Comparison of ENCODE assay signal across 9 cellular contexts in genomic region chr1:150152182-150152536, GRCh38. TPM values are rescaled to one million over a fixed set of nuclear protein-coding genes. Genes with fewer than 3 reads are reported as not detected.
DNase-seq lines count a peak whose midpoint lies in the region; ATAC-seq and TF ChIP-seq lines count a peak whose summit lies in the region.
"Had no signal": no experiment of that assay in that cellular context is flagged by ENCODE, and none has a peak within 500 bp of the region (broad histone marks: within the 10 kb centered on the region; RNA-seq: fewer than 3 reads in every experiment).

No MANE protein-coding gene starts in this region.

- ATAC-seq in WTC11 (no peak), GM21526 (IDR thresholded peaks at IDR 0.05; ENCODE audit: low FRiP score, unreplicated experiment) (no peak)
- ATAC-seq: HepG2 had no signal

- H3K9me3 Mint-ChIP-seq in H9 (peaks cover 0 to 2% of the 10 kb centered on the region in 2 experiments; a peak in 1 of 5 replicates), WTC11 (no peaks in the 10 kb centered on the region)

- no peak overlapping the region for H3K18ac ChIP-seq in H9 (ENCODE audit: insufficient read length, low read depth, low read length)

- CTCF ChIA-PET in WTC11 (lab: Charles Lee) = interaction anchor here (0.6 to 1.8 kb wide), 3 partner anchors 9 to 214 kb away, joined by 3 to 10 read pairs (median 5); no protein-coding TSS in a partner anchor

- H3K36me3 ChIP-seq in right atrium auricular region = peaks cover 47% of the 10 kb centered on the region

- H3K27me3 Mint-ChIP-seq in H9 (ENCODE audit: low read depth) (peaks cover 10% of the 10 kb centered on the region), WTC11 (ENCODE audit: low read depth) (peaks cover 23% of the 10 kb centered on the region)

- 0 out of 2 replicates have a peak, but pooled peaks cover 4% of the 10 kb centered on the region for H3K79me2 ChIP-seq in H9 (ENCODE audit: insufficient read depth, low read length)

- H3K36me3 Mint-ChIP-seq in H9 (ENCODE audit: insufficient read depth in 1 of 3, low read depth in 3 of 3) = peaks cover 36 to 51% (median 47%) of the 10 kb centered on the region in 3 experiments
- peaks cover 37% of the 10 kb centered on the region for H3K36me3 Mint-ChIP-seq in WTC11

- no peak overlapping the region for H3K4me2 ChIP-seq in H9 (ENCODE audit: insufficient read depth, insufficient read length, low read length)

- no CpG with 5 or more reads among the region's 2 CpGs for WGBS in H9 (ENCODE audit: extremely low coverage, insufficient read length, low lambda C conversion rate)

- no peak overlapping the region for H4K91ac ChIP-seq in H9 (ENCODE audit: insufficient read length, low read depth, low read length)

- H4K8ac ChIP-seq in H9 (replicated peaks; ENCODE audit: insufficient read length, low read depth, low read length) = no peak overlapping the region

- TF ChIP-seq CTCF in H9 (conservative IDR thresholded peaks at IDR 0.05) = no peak
- TF ChIP-seq CTCF in WTC11 (IDR thresholded peaks at IDR 0.05) = no peak
- TF ChIP-seq CTCF in right atrium auricular region (IDR thresholded peaks at IDR 0.05) = no peak

- H3K23me2 ChIP-seq in H9 (ENCODE audit: insufficient read length, low read depth, low read length, poor library complexity, severe bottlenecking) = peaks cover 17% of the 10 kb centered on the region

- no peak overlapping the region for H2BK15ac ChIP-seq in H9 (ENCODE audit: low read depth, low read length)

- H3K23ac ChIP-seq in H9 (ENCODE audit: insufficient read length, low read depth, low read length) = no peak overlapping the region

- H3K27me3 ChIP-seq in H9 (ENCODE audit: insufficient read depth, low read length) = no peaks in the 10 kb centered on the region; the same call in 1 of the 2 replicates
- H3K27me3 ChIP-seq in right atrium auricular region = no peaks in the 10 kb centered on the region

- no peak overlapping the region for H2AFZ ChIP-seq in H9 (ENCODE audit: low read length)

- H2BK12ac ChIP-seq in H9 (ENCODE audit: insufficient read length, low read depth, low read length) = no peak overlapping the region

- H3K27ac ChIP-seq in H9 (ENCODE audit: insufficient read length, low read depth, low read length) = no peak overlapping the region
- peak overlapping the region; percentile 93 to 94 for H3K27ac ChIP-seq in right atrium auricular region
- peak overlapping the region in 18 of 21 experiments; percentile 53 to 99 (median 94) for H3K27ac ChIP-seq in skin epidermis

- peak overlapping the region; percentile 86 to 96; a peak in 4 of 5 replicates for H3K4me3 Mint-ChIP-seq in H9
- H3K4me3 Mint-ChIP-seq in WTC11 = peak overlapping the region; percentile 85

- H4K20me1 ChIP-seq in H9 (ENCODE audit: control insufficient read depth, insufficient read depth, insufficient read length) = no peaks in the 10 kb centered on the region

- H2AK5ac ChIP-seq in H9 (ENCODE audit: insufficient read length, low read length) = no peak overlapping the region

- no peak overlapping the region for H3K4ac ChIP-seq in H9 (ENCODE audit: low read depth, low read length)

- H3K4me1 Mint-ChIP-seq in H9 (peaks cover 23 to 27% of the 10 kb centered on the region in 2 experiments), WTC11 (peaks cover 25% of the 10 kb centered on the region)

- no peak overlapping the region for H4K5ac ChIP-seq in H9 (ENCODE audit: insufficient read length, low read depth, low read length)

- H3K9me3 ChIP-seq in H9 (ENCODE audit: control insufficient read depth, low read depth, low read length) (no peaks in the 10 kb centered on the region), right atrium auricular region (no peaks in the 10 kb centered on the region)

- H3K56ac ChIP-seq in H9 (ENCODE audit: insufficient read length, low read depth, low read length) = no peak overlapping the region

- DNase-seq in H9 = no peak
- no peak for DNase-seq in WTC11 (ENCODE audit: low spot score)
- no peak for DNase-seq in right atrium auricular region (ENCODE audit: low spot score)
- no peak for DNase-seq in SK-N-DZ (ENCODE audit: low spot score)
- DNase-seq in amygdala (lab: John Stamatoyannopoulos, UW) = no peak
- no peak for DNase-seq in Kasumi-1 (lab: John Stamatoyannopoulos, UW)

- H2BK20ac ChIP-seq in H9 (ENCODE audit: low read depth, low read length, poor library complexity, severe bottlenecking) = no peak overlapping the region

- peaks cover 4% of the 10 kb centered on the region; the same call in 1 of the 2 replicates for H3K4me1 ChIP-seq in H9 (ENCODE audit: insufficient read depth, low read length)
- H3K4me1 ChIP-seq in right atrium auricular region = peaks cover 0 to 50% of the 10 kb centered on the region in 2 donors

- no peak overlapping the region for H3K14ac ChIP-seq in H9 (ENCODE audit: insufficient read depth, low read length)

- no peaks in the 10 kb centered on the region for H3K79me1 ChIP-seq in H9 (ENCODE audit: insufficient read depth, low read depth, low read length, poor library complexity, severe bottlenecking)

- H3K4me3 ChIP-seq in right atrium auricular region (peak overlapping the region in 1 of 2 donors; percentile 93), skin epidermis (peak overlapping the region in 6 of 7 experiments; percentile 65 to 96 (median 70))

- POLR2A ChIA-PET in WTC11 (lab: Charles Lee) = interaction anchor here (0.7 kb wide), 1 partner anchor 18 kb away, joined by 3 read pairs; no protein-coding TSS in a partner anchor

- H2BK5ac ChIP-seq in H9 (ENCODE audit: insufficient read length, low read length) = no peak overlapping the region

- no peak overlapping the region for H3K9ac ChIP-seq in H9 (ENCODE audit: extremely low read depth, insufficient read length, low read length)

- H3T11ph ChIP-seq in H9 (ENCODE audit: low read length) = no peak overlapping the region

- H2BK120ac ChIP-seq in H9 (ENCODE audit: low read depth, low read length, poor library complexity, severe bottlenecking) = no peak overlapping the region

- H3K27ac Mint-ChIP-seq in H9 (no peak overlapping the region), WTC11 (no peak overlapping the region)

TF ChIP-seq in WTC11, 78 proteins besides CTCF, POLR2A, EP300 and RAD21 (continues in another document):
- TF ChIP-seq, protein P1, sequence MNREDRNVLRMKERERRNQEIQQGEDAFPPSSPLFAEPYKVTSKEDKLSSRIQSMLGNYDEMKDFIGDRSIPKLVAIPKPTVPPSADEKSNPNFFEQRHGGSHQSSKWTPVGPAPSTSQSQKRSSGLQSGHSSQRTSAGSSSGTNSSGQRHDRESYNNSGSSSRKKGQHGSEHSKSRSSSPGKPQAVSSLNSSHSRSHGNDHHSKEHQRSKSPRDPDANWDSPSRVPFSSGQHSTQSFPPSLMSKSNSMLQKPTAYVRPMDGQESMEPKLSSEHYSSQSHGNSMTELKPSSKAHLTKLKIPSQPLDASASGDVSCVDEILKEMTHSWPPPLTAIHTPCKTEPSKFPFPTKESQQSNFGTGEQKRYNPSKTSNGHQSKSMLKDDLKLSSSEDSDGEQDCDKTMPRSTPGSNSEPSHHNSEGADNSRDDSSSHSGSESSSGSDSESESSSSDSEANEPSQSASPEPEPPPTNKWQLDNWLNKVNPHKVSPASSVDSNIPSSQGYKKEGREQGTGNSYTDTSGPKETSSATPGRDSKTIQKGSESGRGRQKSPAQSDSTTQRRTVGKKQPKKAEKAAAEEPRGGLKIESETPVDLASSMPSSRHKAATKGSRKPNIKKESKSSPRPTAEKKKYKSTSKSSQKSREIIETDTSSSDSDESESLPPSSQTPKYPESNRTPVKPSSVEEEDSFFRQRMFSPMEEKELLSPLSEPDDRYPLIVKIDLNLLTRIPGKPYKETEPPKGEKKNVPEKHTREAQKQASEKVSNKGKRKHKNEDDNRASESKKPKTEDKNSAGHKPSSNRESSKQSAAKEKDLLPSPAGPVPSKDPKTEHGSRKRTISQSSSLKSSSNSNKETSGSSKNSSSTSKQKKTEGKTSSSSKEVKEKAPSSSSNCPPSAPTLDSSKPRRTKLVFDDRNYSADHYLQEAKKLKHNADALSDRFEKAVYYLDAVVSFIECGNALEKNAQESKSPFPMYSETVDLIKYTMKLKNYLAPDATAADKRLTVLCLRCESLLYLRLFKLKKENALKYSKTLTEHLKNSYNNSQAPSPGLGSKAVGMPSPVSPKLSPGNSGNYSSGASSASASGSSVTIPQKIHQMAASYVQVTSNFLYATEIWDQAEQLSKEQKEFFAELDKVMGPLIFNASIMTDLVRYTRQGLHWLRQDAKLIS (CRISPR knock-in tag; IDR thresholded peaks at IDR 0.05; ENCODE audit: borderline replicate concordance) = no peak
- TF ChIP-seq ZNF232 (CRISPR knock-in tag; IDR thresholded peaks at IDR 0.05) (no peak), TP53 (CRISPR knock-in tag; IDR thresholded peaks at IDR 0.05) (no peak), ZNF671 (CRISPR knock-in tag; IDR thresholded peaks at IDR 0.05) (no peak), GRHL2 (CRISPR knock-in tag; IDR thresholded peaks at IDR 0.05; ENCODE audit: insufficient replicate concordance, severe bottlenecking) (no peak), SP1 (CRISPR knock-in tag; conservative IDR thresholded peaks at IDR 0.05) (no peak), OVOL2 (CRISPR knock-in tag; IDR thresholded peaks at IDR 0.05; ENCODE audit: borderline replicate concordance) (no peak), ZNF317 (CRISPR knock-in tag; IDR thresholded peaks at IDR 0.05; ENCODE audit: borderline replicate concordance, low read depth) (no peak), IRF1 (CRISPR knock-in tag; IDR thresholded peaks at IDR 0.05) (no peak), ELF4 (CRISPR knock-in tag; IDR thresholded peaks at IDR 0.05; ENCODE audit: low read depth) (no peak), IRF2 (CRISPR knock-in tag; IDR thresholded peaks at IDR 0.05; ENCODE audit: borderline replicate concordance, low read depth) (no peak)
- TF ChIP-seq, protein P2, sequence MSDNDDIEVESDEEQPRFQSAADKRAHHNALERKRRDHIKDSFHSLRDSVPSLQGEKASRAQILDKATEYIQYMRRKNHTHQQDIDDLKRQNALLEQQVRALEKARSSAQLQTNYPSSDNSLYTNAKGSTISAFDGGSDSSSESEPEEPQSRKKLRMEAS (CRISPR knock-in tag; IDR thresholded peaks at IDR 0.05) = no peak

RNA-seq across cellular contexts. Expression of gene PLEKHO1, which starts 2.4 kb away (rescaled TPM):
- total RNA-seq in H9 (2021) = 47.6 and 48.1 TPM in 2 replicates
- 23.3 to 27.0 TPM (median 25.7 TPM) in 3 replicates for total RNA-seq in WTC11 (2021)
- total RNA-seq in right atrium auricular region = 10 to 100 TPM; 21.2 to 77.4 TPM
- polyA plus RNA-seq in SK-N-DZ (2014; cell fraction: cytosol; rRNA removed) = 97.1 and 99.5 TPM in 2 replicates
- 94.0 and 97.7 TPM in 2 replicates for polyA plus RNA-seq in SK-N-DZ (2014; cell fraction: nucleus; rRNA removed)
